ENCODE assay signal across 19 cellular contexts in the genomic region with DNA sequence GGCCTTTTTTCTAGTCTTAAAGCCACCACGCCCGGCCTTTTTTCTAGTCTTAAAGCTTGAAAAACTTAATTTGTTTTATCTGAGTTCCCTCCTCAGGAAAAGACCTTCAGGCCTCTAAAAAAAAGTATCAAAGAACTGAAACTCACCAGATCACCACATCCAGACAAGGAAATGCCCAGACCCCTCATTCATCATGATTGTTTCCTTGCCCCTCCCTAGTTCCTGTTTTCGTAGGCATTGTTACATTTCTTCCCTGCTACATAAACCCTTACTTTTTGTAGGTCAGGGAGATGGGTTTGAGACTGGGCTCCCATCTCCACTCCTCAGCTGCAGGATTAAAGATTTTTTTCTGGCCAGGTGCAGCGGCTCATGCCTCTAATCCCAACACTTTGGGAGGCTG. TPM values are rescaled to one million over a fixed set of nuclear protein-coding genes. Genes with fewer than 3 reads are reported as not detected.
DNase-seq lines count a peak whose midpoint lies in the region; ATAC-seq, FAIRE-seq and TF ChIP-seq lines count a peak whose summit lies in the region.
"Had no signal": no experiment of that assay in that cellular context is flagged by ENCODE, and none has a peak within 500 bp of the region (broad histone marks: within the 10 kb centered on the region; RNA-seq: fewer than 3 reads in every experiment).

No MANE protein-coding gene starts in this region.

- no peak for FAIRE-seq in HTR-8/SVneo (lab: Jason Lieb, UNC)
- FAIRE-seq: small intestine had no signal

- peak overlapping the region; percentile 85 for H3K27ac Mint-ChIP-seq in activated naive CD4-positive, alpha-beta T cell treated with anti-CD3 and anti-CD28 coated beads, Interleukin-2, amount 10 ng/mL, durations not matched to agents 7 days and 5 days
- peak overlapping the region; percentile 83 for H3K27ac Mint-ChIP-seq in endothelial cell (ENCODE audit: unreplicated experiment)
- no peak overlapping the region for H3K27ac Mint-ChIP-seq in stimulated activated naive B cell treated with anti-CD40 and anti-IgM and Interleukin-4, amounts not matched to agents 10 μg/mL and 1 μg/mL and 100 μg/mL, for 72 hours
- no peak overlapping the region for H3K27ac Mint-ChIP-seq in WTC11
- H3K27ac Mint-ChIP-seq: stimulated activated effector memory CD8-positive, alpha-beta T cell treated with anti-CD3 and anti-CD28 coated beads, Interleukin-12 subunit alpha, Interleukin-12 subunit beta, amount 100 ng/mL, for 72 hours had no signal

- peaks cover 4% of the 10 kb centered on the region for H3K9me3 Mint-ChIP-seq in activated naive CD4-positive, alpha-beta T cell treated with anti-CD3 and anti-CD28 coated beads, Interleukin-2, amount 10 ng/mL, durations not matched to agents 7 days and 5 days
- no peaks in the 10 kb centered on the region for H3K9me3 Mint-ChIP-seq in endothelial cell (ENCODE audit: unreplicated experiment)
- H3K9me3 Mint-ChIP-seq in stimulated activated naive B cell treated with anti-CD40 and anti-IgM and Interleukin-4, amounts not matched to agents 10 μg/mL and 1 μg/mL and 100 μg/mL, for 72 hours = peaks cover 2 to 3% of the 10 kb centered on the region in 2 donors
- H3K9me3 Mint-ChIP-seq in WTC11 = peaks cover 8% of the 10 kb centered on the region
- H3K9me3 Mint-ChIP-seq: stimulated activated effector memory CD8-positive, alpha-beta T cell treated with anti-CD3 and anti-CD28 coated beads, Interleukin-12 subunit alpha, Interleukin-12 subunit beta, amount 100 ng/mL, for 72 hours had no signal

- TF ChIP-seq CTCF in endothelial cell (IDR thresholded peaks at IDR 0.05; ENCODE audit: unreplicated experiment) (no peak), WTC11 (IDR thresholded peaks at IDR 0.05) (no peak)

- H3K36me3 Mint-ChIP-seq in activated naive CD4-positive, alpha-beta T cell treated with anti-CD3 and anti-CD28 coated beads, Interleukin-2, amount 10 ng/mL, durations not matched to agents 7 days and 5 days = peaks cover 16% of the 10 kb centered on the region
- no peaks in the 10 kb centered on the region for H3K36me3 Mint-ChIP-seq in endothelial cell (ENCODE audit: low read depth, unreplicated experiment)
- H3K36me3 Mint-ChIP-seq in stimulated activated naive B cell treated with anti-CD40 and anti-IgM and Interleukin-4, amounts not matched to agents 10 μg/mL and 1 μg/mL and 100 μg/mL, for 72 hours = peaks cover 2 to 3% of the 10 kb centered on the region in 2 donors
- H3K36me3 Mint-ChIP-seq in WTC11 = peaks cover 2% of the 10 kb centered on the region; the same call in 1 of the 2 replicates
- H3K36me3 Mint-ChIP-seq: stimulated activated effector memory CD8-positive, alpha-beta T cell treated with anti-CD3 and anti-CD28 coated beads, Interleukin-12 subunit alpha, Interleukin-12 subunit beta, amount 100 ng/mL, for 72 hours had no signal

- H3K4me1 Mint-ChIP-seq in activated naive CD4-positive, alpha-beta T cell treated with anti-CD3 and anti-CD28 coated beads, Interleukin-2, amount 10 ng/mL, durations not matched to agents 7 days and 5 days = peaks cover 47% of the 10 kb centered on the region
- H3K4me1 Mint-ChIP-seq in endothelial cell (ENCODE audit: unreplicated experiment) = peaks cover 34% of the 10 kb centered on the region
- peaks cover 23 to 35% of the 10 kb centered on the region in 2 donors for H3K4me1 Mint-ChIP-seq in stimulated activated naive B cell treated with anti-CD40 and anti-IgM and Interleukin-4, amounts not matched to agents 10 μg/mL and 1 μg/mL and 100 μg/mL, for 72 hours
- H3K4me1 Mint-ChIP-seq in WTC11 = peaks cover 8% of the 10 kb centered on the region

- no peak for DNase-seq in activated naive CD4-positive, alpha-beta T cell treated with anti-CD3 and anti-CD28 coated beads, Interleukin-2, amount 10 ng/mL, durations not matched to agents 7 days and 5 days
- no peak for DNase-seq in activated naive CD4-positive, alpha-beta T cell treated with Interleukin-2 at 50 U/mL for 16 hours
- DNase-seq in NOMO-1 treated with DMSO at 0.1 percent for 48 hours (lab: John Stamatoyannopoulos, UW; ENCODE audit: unreplicated experiment) (peak; percentile 82), endothelial cell (ENCODE audit: low spot score) (no peak), WTC11 (ENCODE audit: low spot score) (no peak), HTR-8/SVneo (ENCODE audit: insufficient read length, low spot score) (no peak), AML-193 (lab: John Stamatoyannopoulos, UW) (no peak)
- DNase-seq in stimulated activated naive B cell treated with anti-CD40 and anti-IgM and Interleukin-4, amounts not matched to agents 10 μg/mL and 1 μg/mL and 100 μg/mL, for 72 hours = no peak
- DNase-seq: activated CD4-positive, alpha-beta T cell treated with anti-CD3 and anti-CD28 coated beads for 1 hour; effector CD8-positive, alpha-beta T cell; left cardiac atrium; NCI-H774; ovary; RPMI8226; small intestine had no signal

- CTCF ChIA-PET in activated naive CD4-positive, alpha-beta T cell treated with anti-CD3 and anti-CD28 coated beads, Interleukin-2, amount 10 ng/mL, durations not matched to agents 7 days and 5 days (lab: Charles Lee) = interaction anchor here (1.6 kb wide), 1 partner anchor 50 kb away, joined by 4 read pairs; no protein-coding TSS in a partner anchor
- CTCF ChIA-PET in WTC11 (lab: Charles Lee) = interaction anchor here (0.7 kb wide), 1 partner anchor 133 kb away, joined by 4 read pairs; no protein-coding TSS in a partner anchor

- ATAC-seq in stimulated activated naive B cell treated with anti-CD40 and anti-IgM and Interleukin-4, amounts not matched to agents 10 μg/mL and 1 μg/mL and 100 μg/mL, for 72 hours (replicated peaks) = peak; percentile 19 to 27
- ATAC-seq in WTC11 = no peak
- ATAC-seq: activated naive CD4-positive, alpha-beta T cell treated with anti-CD3 and anti-CD28 coated beads, Interleukin-2, amount 50 U/mL, for 72 hours; left cardiac atrium; stimulated activated effector memory CD8-positive, alpha-beta T cell treated with anti-CD3 and anti-CD28 coated beads, Interleukin-12 subunit alpha, Interleukin-12 subunit beta, amount 100 ng/mL, for 72 hours had no signal

- POLR2A ChIA-PET in WTC11 (lab: Charles Lee) = no interaction called here

- H3K4me3 Mint-ChIP-seq in activated naive CD4-positive, alpha-beta T cell treated with anti-CD3 and anti-CD28 coated beads, Interleukin-2, amount 10 ng/mL, durations not matched to agents 7 days and 5 days = no peak overlapping the region
- H3K4me3 Mint-ChIP-seq in endothelial cell (ENCODE audit: unreplicated experiment) = no peak overlapping the region
- H3K4me3 Mint-ChIP-seq in stimulated activated naive B cell treated with anti-CD40 and anti-IgM and Interleukin-4, amounts not matched to agents 10 μg/mL and 1 μg/mL and 100 μg/mL, for 72 hours = peak overlapping the region in 1 of 2 donors; percentile 48
- no peak overlapping the region for H3K4me3 Mint-ChIP-seq in WTC11
- H3K4me3 Mint-ChIP-seq: stimulated activated effector memory CD8-positive, alpha-beta T cell treated with anti-CD3 and anti-CD28 coated beads, Interleukin-12 subunit alpha, Interleukin-12 subunit beta, amount 100 ng/mL, for 72 hours had no signal

- peaks cover 3% of the 10 kb centered on the region for H3K27me3 Mint-ChIP-seq in activated naive CD4-positive, alpha-beta T cell treated with anti-CD3 and anti-CD28 coated beads, Interleukin-2, amount 10 ng/mL, durations not matched to agents 7 days and 5 days
- no peaks in the 10 kb centered on the region for H3K27me3 Mint-ChIP-seq in endothelial cell (ENCODE audit: unreplicated experiment)
- peaks cover 0 to 7% of the 10 kb centered on the region in 2 donors for H3K27me3 Mint-ChIP-seq in stimulated activated naive B cell treated with anti-CD40 and anti-IgM and Interleukin-4, amounts not matched to agents 10 μg/mL and 1 μg/mL and 100 μg/mL, for 72 hours
- H3K27me3 Mint-ChIP-seq in WTC11 (ENCODE audit: low read depth) = peaks cover 3% of the 10 kb centered on the region

TF ChIP-seq in WTC11, 78 proteins besides CTCF, POLR2A, EP300 and RAD21 (continues in another document):
- TF ChIP-seq CREM (CRISPR knock-in tag; IDR thresholded peaks at IDR 0.05) (no peak), RORB (CRISPR knock-in tag; IDR thresholded peaks at IDR 0.05) (no peak), ZNF423 (CRISPR knock-in tag; IDR thresholded peaks at IDR 0.05) (no peak)
- TF ChIP-seq, protein P1, sequence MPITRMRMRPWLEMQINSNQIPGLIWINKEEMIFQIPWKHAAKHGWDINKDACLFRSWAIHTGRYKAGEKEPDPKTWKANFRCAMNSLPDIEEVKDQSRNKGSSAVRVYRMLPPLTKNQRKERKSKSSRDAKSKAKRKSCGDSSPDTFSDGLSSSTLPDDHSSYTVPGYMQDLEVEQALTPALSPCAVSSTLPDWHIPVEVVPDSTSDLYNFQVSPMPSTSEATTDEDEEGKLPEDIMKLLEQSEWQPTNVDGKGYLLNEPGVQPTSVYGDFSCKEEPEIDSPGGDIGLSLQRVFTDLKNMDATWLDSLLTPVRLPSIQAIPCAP (CRISPR knock-in tag; IDR thresholded peaks at IDR 0.05) = no peak
- TF ChIP-seq, protein P2, sequence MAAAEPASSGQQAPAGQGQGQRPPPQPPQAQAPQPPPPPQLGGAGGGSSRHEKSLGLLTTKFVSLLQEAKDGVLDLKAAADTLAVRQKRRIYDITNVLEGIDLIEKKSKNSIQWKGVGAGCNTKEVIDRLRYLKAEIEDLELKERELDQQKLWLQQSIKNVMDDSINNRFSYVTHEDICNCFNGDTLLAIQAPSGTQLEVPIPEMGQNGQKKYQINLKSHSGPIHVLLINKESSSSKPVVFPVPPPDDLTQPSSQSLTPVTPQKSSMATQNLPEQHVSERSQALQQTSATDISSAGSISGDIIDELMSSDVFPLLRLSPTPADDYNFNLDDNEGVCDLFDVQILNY (CRISPR knock-in tag; IDR thresholded peaks at IDR 0.05) = no peak

RNA-seq across cellular contexts. Expression of gene VWF, which starts 21.1 kb away (rescaled TPM):
- total RNA-seq in endothelial cell (ENCODE audit: unreplicated experiment) = 56.0 TPM
- total RNA-seq in WTC11 (2021) = 0.48 to 0.98 TPM (median 0.78 TPM) in 3 replicates
- total RNA-seq: A673; T-helper 1 cell treated with Interleukin-12 subunit alpha and Interleukin-12 subunit beta and Interleukin-4 antibody, amounts not matched to agents 30 ng/mL and 1 ng/mL, for 36 hours had no signal

RNA-seq across cellular contexts. Expression of gene CD9, which starts 54.6 kb away (rescaled TPM):
- 67.2 TPM for total RNA-seq in endothelial cell (ENCODE audit: unreplicated experiment)
- total RNA-seq in WTC11 (2021) = 241 to 260 TPM (median 251 TPM) in 3 replicates

Comparison
In these comparisons a context has a peak if more than half of its experiments do, and no peak if none do; other contexts are left out.
1. H3K27ac Mint-ChIP-seq: peak in activated naive CD4-positive, alpha-beta T cell treated with anti-CD3 and anti-CD28 coated beads, Interleukin-2, amount 10 ng/mL, durations not matched to agents 7 days and 5 days (single experiment) and endothelial cell (single experiment); none in stimulated activated naive B cell treated with anti-CD40 and anti-IgM and Interleukin-4, amounts not matched to agents 10 μg/mL and 1 μg/mL and 100 μg/mL, for 72 hours (single experiment) and WTC11 (single experiment).
2. RNA of gene VWF, which starts 21.1 kb away (total RNA-seq): 56.0 TPM in endothelial cell (single experiment); 0.48 to 0.98 TPM in WTC11; every median in the first group is over 10 times any median in the second.